In genomic region chr2:239227111-239227581, GRCh38 we compare ENCODE assay signal across 13 cellular contexts.
A peak's percentile ranks its signal among the peaks of the same experiment; 100 is the strongest.
DNase-seq lines count a peak whose midpoint lies in the region; ATAC-seq and TF ChIP-seq lines count a peak whose summit lies in the region.
"Had no signal": no experiment of that assay in that cellular context is flagged by ENCODE, and none has a peak within 500 bp of the region (broad histone marks: within the 10 kb centered on the region; RNA-seq: fewer than 3 reads in every experiment).

No MANE protein-coding gene starts in this region.

- peak overlapping the region; percentile 78 for H3K27ac Mint-ChIP-seq in WTC11
- peak overlapping the region in 1 of 2 donors; percentile 49 for H3K27ac Mint-ChIP-seq in natural killer cell treated with Interleukin-12 subunit alpha and Interleukin-12 subunit beta and Interleukin-15 and Interleukin-18, amount 100 ng/mL, for 72 hours
- H3K27ac Mint-ChIP-seq: B cell had no signal

- TF ChIP-seq CTCF in WTC11 (IDR thresholded peaks at IDR 0.05) = no peak

- H3K9me3 Mint-ChIP-seq in WTC11 = no peaks in the 10 kb centered on the region
- no peaks in the 10 kb centered on the region for H3K9me3 Mint-ChIP-seq in natural killer cell treated with Interleukin-12 subunit alpha and Interleukin-12 subunit beta and Interleukin-15 and Interleukin-18, amount 100 ng/mL, for 72 hours
- H3K9me3 Mint-ChIP-seq: memory B cell had no signal

- peak overlapping the region; percentile 20 to 95 (median 77); a peak in 21 of 22 replicates for H3K4me2 ChIP-seq in BLaER1 treated with 17β-estradiol and CSF1 and Interleukin-3, amounts not matched to agents 10 nM and 100 nM

- H3K4me1 ChIP-seq in BLaER1 treated with 17β-estradiol and CSF1 and Interleukin-3, amounts not matched to agents 10 nM and 100 nM = peaks cover 88 to 100% (median 99%) of the 10 kb centered on the region in 10 experiments

- H3K4me3 ChIP-seq in BLaER1 treated with 17β-estradiol and CSF1 and Interleukin-3, amounts not matched to agents 10 nM and 100 nM = no peak overlapping the region

- CTCF ChIA-PET in WTC11 (lab: Charles Lee) = no interaction called here

- intact Hi-C loops in left ventricle myocardium superior (cut with micrococcal nuclease) = no loop called here
- intact Hi-C loops in sciatic nerve (cut with DNase I) = no loop called here

- POLR2A ChIA-PET in WTC11 (lab: Charles Lee) = no interaction called here

- peak overlapping the region in 9 of 11 experiments; percentile 5 to 66 (median 46); a peak in 13 of 22 replicates for H3K9ac ChIP-seq in BLaER1 treated with 17β-estradiol and CSF1 and Interleukin-3, amounts not matched to agents 10 nM and 100 nM

- DNase-seq in WTC11 (ENCODE audit: low spot score) = no peak
- peak; percentile 58 for DNase-seq in left ventricle myocardium superior
- DNase-seq in sciatic nerve (ENCODE audit: low spot score) = no peak
- DNase-seq in D341Med (ENCODE audit: low spot score) = no peak
- DNase-seq in NCI-H345 (lab: John Stamatoyannopoulos, UW) = no peak
- DNase-seq in epidermal melanocyte (ENCODE audit: insufficient read length, low spot score) = no peak
- no peak for DNase-seq in natural killer cell treated with Interleukin-12 subunit alpha and Interleukin-12 subunit beta and Interleukin-15 and Interleukin-18, amount 100 ng/mL, for 72 hours (ENCODE audit: low spot score)
- DNase-seq: central memory CD4-positive, alpha-beta T cell; NK-92 treated with Interleukin-12 subunit alpha and Interleukin-12 subunit beta, amount 100 ng/mL, for 24 hours; T-helper 9 cell had no signal

- peaks cover 60% of the 10 kb centered on the region for H3K4me1 Mint-ChIP-seq in WTC11
- peaks cover 57 to 59% of the 10 kb centered on the region in 2 donors for H3K4me1 Mint-ChIP-seq in natural killer cell treated with Interleukin-12 subunit alpha and Interleukin-12 subunit beta and Interleukin-15 and Interleukin-18, amount 100 ng/mL, for 72 hours (ENCODE audit: low read depth in 2 of 2)

- no peak for ATAC-seq in WTC11
- ATAC-seq in left ventricle myocardium superior = peak; percentile 51
- peak; percentile 0 for ATAC-seq in sciatic nerve
- ATAC-seq in natural killer cell treated with Interleukin-12 subunit alpha and Interleukin-12 subunit beta and Interleukin-15 and Interleukin-18, amount 100 ng/mL, for 72 hours = no peak

- peaks cover 0 to 98% (median 0%) of the 10 kb centered on the region in 11 experiments; a peak in 9 of 22 replicates for H4K20me1 ChIP-seq in BLaER1 treated with 17β-estradiol and CSF1 and Interleukin-3, amounts not matched to agents 10 nM and 100 nM

- no peaks in the 10 kb centered on the region for H3K36me3 Mint-ChIP-seq in WTC11
- no peaks in the 10 kb centered on the region for H3K36me3 Mint-ChIP-seq in natural killer cell treated with Interleukin-12 subunit alpha and Interleukin-12 subunit beta and Interleukin-15 and Interleukin-18, amount 100 ng/mL, for 72 hours
- H3K36me3 Mint-ChIP-seq: memory B cell had no signal

- H3K9me3 ChIP-seq in BLaER1 treated with 17β-estradiol and CSF1 and Interleukin-3, amounts not matched to agents 10 nM and 100 nM (replicated peaks in 1 of 11) = no peaks in the 10 kb centered on the region

- no peaks in the 10 kb centered on the region for H3K36me3 ChIP-seq in BLaER1 treated with 17β-estradiol and CSF1 and Interleukin-3, amounts not matched to agents 10 nM and 100 nM

- no peaks in the 10 kb centered on the region for H3K27me3 ChIP-seq in BLaER1 treated with 17β-estradiol and CSF1 and Interleukin-3, amounts not matched to agents 10 nM and 100 nM

- no peak overlapping the region for H3K4me3 Mint-ChIP-seq in WTC11
- no peak overlapping the region for H3K4me3 Mint-ChIP-seq in natural killer cell treated with Interleukin-12 subunit alpha and Interleukin-12 subunit beta and Interleukin-15 and Interleukin-18, amount 100 ng/mL, for 72 hours
- H3K4me3 Mint-ChIP-seq: B cell, memory B cell had no signal

- H3K27ac ChIP-seq in BLaER1 treated with 17β-estradiol and CSF1 and Interleukin-3, amounts not matched to agents 10 nM and 100 nM = peak overlapping the region in 9 of 11 experiments; percentile 39 to 98 (median 95); a peak in 18 of 22 replicates

- H3K27me3 Mint-ChIP-seq in WTC11 (ENCODE audit: low read depth) = no peaks in the 10 kb centered on the region
- H3K27me3 Mint-ChIP-seq in natural killer cell treated with Interleukin-12 subunit alpha and Interleukin-12 subunit beta and Interleukin-15 and Interleukin-18, amount 100 ng/mL, for 72 hours = no peaks in the 10 kb centered on the region
- H3K27me3 Mint-ChIP-seq: B cell, memory B cell had no signal

TF ChIP-seq in WTC11, 78 proteins besides CTCF, POLR2A, EP300 and RAD21:
- TF ChIP-seq HMGA2 (CRISPR knock-in tag; IDR thresholded peaks at IDR 0.05) = no peak
- no peak for TF ChIP-seq ZNF232 (CRISPR knock-in tag; IDR thresholded peaks at IDR 0.05)
- no peak for TF ChIP-seq ZNF219 (CRISPR knock-in tag; IDR thresholded peaks at IDR 0.05; ENCODE audit: borderline replicate concordance)
- no peak for TF ChIP-seq GTF2I (CRISPR knock-in tag; conservative IDR thresholded peaks at IDR 0.05)
- no peak for TF ChIP-seq ZNF263 (CRISPR knock-in tag; IDR thresholded peaks at IDR 0.05; ENCODE audit: low read depth)
- TF ChIP-seq NFE2L1 (CRISPR knock-in tag; IDR thresholded peaks at IDR 0.05) = no peak
- TF ChIP-seq ZNF138 (CRISPR knock-in tag; conservative IDR thresholded peaks at IDR 0.05) = no peak
- no peak for TF ChIP-seq ZNF396 (CRISPR knock-in tag; IDR thresholded peaks at IDR 0.05; ENCODE audit: borderline replicate concordance)
- TF ChIP-seq, protein P1, sequence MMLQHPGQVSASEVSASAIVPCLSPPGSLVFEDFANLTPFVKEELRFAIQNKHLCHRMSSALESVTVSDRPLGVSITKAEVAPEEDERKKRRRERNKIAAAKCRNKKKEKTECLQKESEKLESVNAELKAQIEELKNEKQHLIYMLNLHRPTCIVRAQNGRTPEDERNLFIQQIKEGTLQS (CRISPR knock-in tag; conservative IDR thresholded peaks at IDR 0.05) = no peak
- no peak for TF ChIP-seq TP53 (CRISPR knock-in tag; IDR thresholded peaks at IDR 0.05)
- no peak for TF ChIP-seq TCF7 (CRISPR knock-in tag; IDR thresholded peaks at IDR 0.05; ENCODE audit: low read depth)
- TF ChIP-seq TEAD1 (CRISPR knock-in tag; IDR thresholded peaks at IDR 0.05) = no peak
- TF ChIP-seq GABPB1 (CRISPR knock-in tag; IDR thresholded peaks at IDR 0.05) = no peak
TF ChIP-seq in WTC11: peak in this region for 0.

Comparison
In these comparisons a context has a peak if more than half of its experiments do, and no peak if none do; other contexts are left out.
1. ATAC-seq: peak in left ventricle myocardium superior (single experiment) and sciatic nerve (single experiment); none in WTC11 (single experiment) and natural killer cell treated with Interleukin-12 subunit alpha and Interleukin-12 subunit beta and Interleukin-15 and Interleukin-18, amount 100 ng/mL, for 72 hours (0 of 2).